Comparison of ENCODE assay signal across 16 cellular contexts in genomic region chr6:90530882-90531281, GRCh38. TPM values are rescaled to one million over a fixed set of nuclear protein-coding genes. Genes with fewer than 3 reads are reported as not detected.
DNase-seq lines count a peak whose midpoint lies in the region; ATAC-seq and TF ChIP-seq lines count a peak whose summit lies in the region.
"Had no signal": no experiment of that assay in that cellular context is flagged by ENCODE, and none has a peak within 500 bp of the region (broad histone marks: within the 10 kb centered on the region; RNA-seq: fewer than 3 reads in every experiment).

No MANE protein-coding gene starts in this region.

- peaks cover 12% of the 10 kb centered on the region for H3K4me1 Mint-ChIP-seq in endodermal cell
- H3K4me1 Mint-ChIP-seq: B cell had no signal

- no peaks in the 10 kb centered on the region for H3K9me3 Mint-ChIP-seq in endodermal cell
- H3K9me3 Mint-ChIP-seq: CD4-positive, alpha-beta T cell; HFFc6 had no signal

- H3K4me3 Mint-ChIP-seq in endodermal cell: no peak overlapping the region
- H3K4me3 Mint-ChIP-seq: B cell; CD4-positive, alpha-beta T cell; HFFc6 had no signal

- no peaks in the 10 kb centered on the region for H3K9me2 ChIP-seq in Karpas-422 (replicated peaks; ENCODE audit: insufficient read depth, low read length)

- peaks cover 23% of the 10 kb centered on the region for H3K79me2 ChIP-seq in Karpas-422 (ENCODE audit: low read length)

- DNase-seq in Karpas-422: no peak
- DNase-seq in RPMI8226: peak; percentile 24
- DNase-seq in endodermal cell: no peak
- DNase-seq in G401 (ENCODE audit: low spot score): no peak
- DNase-seq in NCI-H146 (lab: John Stamatoyannopoulos, UW): no peak
- DNase-seq: C1 segment of cervical spinal cord; Calu3; CD4-positive, alpha-beta T cell; DMS 273 treated with DMSO at 0.1 percent for 48 hours; HCEC 1CT; HFFc6 had no signal

- no peaks in the 10 kb centered on the region for H4K20me1 ChIP-seq in Karpas-422 (ENCODE audit: insufficient read depth, low read depth, low read length)

- no peak for TF ChIP-seq CTCF in endodermal cell (conservative IDR thresholded peaks at IDR 0.05)

- H3K36me3 ChIP-seq in Karpas-422 (ENCODE audit: insufficient read depth, low read length) (peaks cover 19% of the 10 kb centered on the region; the same call in 1 of the 2 replicates), endodermal cell (ENCODE audit: control insufficient read depth, insufficient read depth, low read length) (peaks cover 42% of the 10 kb centered on the region)

- WGBS in endodermal cell (ENCODE audit: insufficient coverage in 1 of 2, insufficient read length in 1 of 2), 2 experiments: 100% methylated on average over 1 of the region's 1 CpG; no CpG with 5 or more reads in 1 of the 2 experiments

- in situ Hi-C loops in G401 (cut with HindIII; ENCODE audit: low sequenced_read_pairs): no loop called here

- H3K27me3 ChIP-seq in Karpas-422 (ENCODE audit: low read length) (no peaks in the 10 kb centered on the region), endodermal cell (ENCODE audit: control insufficient read depth, insufficient read depth, low read length, poor library complexity, severe bottlenecking) (no peaks in the 10 kb centered on the region)

- no peak overlapping the region for H2AFZ ChIP-seq in Karpas-422 (ENCODE audit: low read length)

- H3K4me3 ChIP-seq in Karpas-422 (ENCODE audit: low read length) (no peak overlapping the region), endodermal cell (ENCODE audit: low read length) (no peak overlapping the region)
- H3K4me3 ChIP-seq: GM12878 had no signal

- H3K27ac ChIP-seq in Karpas-422 (ENCODE audit: low read length): peak overlapping the region; percentile 67
- H3K27ac ChIP-seq in endodermal cell (ENCODE audit: low read depth, low read length): no peak overlapping the region
- H3K27ac ChIP-seq: HL-60 had no signal

- ATAC-seq in GM19463 (IDR thresholded peaks at IDR 0.05; ENCODE audit: unreplicated experiment): no peak
- no peak for ATAC-seq in GM21381 (IDR thresholded peaks at IDR 0.05; ENCODE audit: unreplicated experiment)
- ATAC-seq: GM12878 had no signal

- peak overlapping the region; percentile 18 for H3K27ac Mint-ChIP-seq in endodermal cell
- H3K27ac Mint-ChIP-seq: B cell; CD4-positive, alpha-beta T cell; HFFc6 had no signal

- H3K9me3 ChIP-seq in Karpas-422 (ENCODE audit: low read length) (no peaks in the 10 kb centered on the region), endodermal cell (ENCODE audit: control insufficient read depth, low read length) (no peaks in the 10 kb centered on the region)

- no peaks in the 10 kb centered on the region for H3K27me3 Mint-ChIP-seq in endodermal cell (ENCODE audit: insufficient read depth)
- H3K27me3 Mint-ChIP-seq: B cell; CD4-positive, alpha-beta T cell had no signal

- H3K36me3 Mint-ChIP-seq in endodermal cell (ENCODE audit: low read depth): peaks cover 14% of the 10 kb centered on the region

- H3K4me1 ChIP-seq in Karpas-422 (ENCODE audit: low read length) (peaks cover 43% of the 10 kb centered on the region), endodermal cell (ENCODE audit: control insufficient read depth, insufficient read depth, low read length) (peaks cover 9% of the 10 kb centered on the region)

- H3K9ac ChIP-seq in Karpas-422 (ENCODE audit: low read length) (no peak overlapping the region), endodermal cell (ENCODE audit: extremely low read depth, low read length, poor library complexity, severe bottlenecking) (no peak overlapping the region)

- no peak overlapping the region for H3K4me2 ChIP-seq in Karpas-422 (ENCODE audit: low read depth, low read length, poor library complexity, severe bottlenecking)

RNA-seq across cellular contexts. Expression of gene MAP3K7, which starts 56.0 kb away (rescaled TPM):
- 55.6 and 91.9 TPM in 2 replicates for total RNA-seq in Karpas-422 (2014; rRNA removed; shearing (Covaris generic); ENCODE audit: low replicate concordance)
- 10 to 100 TPM; 40.1 to 50.9 TPM for total RNA-seq in endodermal cell
- 45.6 TPM for polyA plus RNA-seq in endodermal cell (2013, experiment 1 of 2)
- polyA plus RNA-seq in endodermal cell (2013, experiment 2 of 2): 43.8 TPM
- 28.2 and 44.6 TPM in 2 replicates for total RNA-seq in G401 (2014; rRNA removed; shearing (Covaris generic))
